In genomic region chr5:87329114-87329513, GRCh38 we compare ENCODE assay signal across 18 cellular contexts.
DNase-seq lines count a peak whose midpoint lies in the region; ATAC-seq, FAIRE-seq and TF ChIP-seq lines count a peak whose summit lies in the region.
"Had no signal": no experiment of that assay in that cellular context is flagged by ENCODE, and none has a peak within 500 bp of the region (broad histone marks: within the 10 kb centered on the region; RNA-seq: fewer than 3 reads in every experiment).

No MANE protein-coding gene starts in this region.

- H2BK120ac ChIP-seq in IMR-90 (ENCODE audit: low read depth, low read length) = no peak overlapping the region

- H3K9me1 ChIP-seq in IMR-90 (ENCODE audit: insufficient read depth, low read length) = no peaks in the 10 kb centered on the region; the same call in 1 of the 2 replicates

- no peaks in the 10 kb centered on the region for H3F3A ChIP-seq in neural progenitor cell (ENCODE audit: low read depth)

- peak overlapping the region; percentile 25; the same call in 1 of the 2 replicates for H3K14ac ChIP-seq in IMR-90 (replicated peaks; ENCODE audit: low read depth, low read length)

- DNase-seq in activated naive CD4-positive, alpha-beta T cell treated with anti-CD3 and anti-CD28 coated beads for 36 hours = no peak
- DNase-seq in IMR-90 = no peak
- DNase-seq in endodermal cell = no peak
- DNase-seq in neural progenitor cell (ENCODE audit: low spot score) = peak; percentile 2
- DNase-seq in urothelium cell line (ENCODE audit: low spot score) = no peak
- DNase-seq in NCI-H1417 treated with DMSO at 0.1 percent for 48 hours (lab: John Stamatoyannopoulos, UW) = no peak
- DNase-seq: Karpas-422, NCI-H1092, NCI-H1436, NCI-H187, NCI-H2081 treated with DMSO at 0.1 percent for 48 hours, NCI-H2171, NCI-H226, NCI-H510A had no signal

- no peak overlapping the region for H3K4me2 ChIP-seq in IMR-90 (ENCODE audit: low read depth, low read length)
- no peak overlapping the region for H3K4me2 ChIP-seq in neural progenitor cell

- peak overlapping the region in 1 of 2 experiments; percentile 51; a peak in 2 of 4 replicates for H4K8ac ChIP-seq in IMR-90 (ENCODE audit: low read depth in 2 of 2, low read length in 2 of 2)

- peaks cover 62% of the 10 kb centered on the region for H3K4me1 Mint-ChIP-seq in activated naive CD4-positive, alpha-beta T cell treated with anti-CD3 and anti-CD28 coated beads, Interleukin-2, amount 50 U/mL, for 24 hours
- H3K4me1 Mint-ChIP-seq in activated naive CD4-positive, alpha-beta T cell treated with anti-CD3 and anti-CD28 coated beads for 36 hours (ENCODE audit: low read depth) = peaks cover 46% of the 10 kb centered on the region
- H3K4me1 Mint-ChIP-seq in endodermal cell = no peaks in the 10 kb centered on the region
- no peaks in the 10 kb centered on the region for H3K4me1 Mint-ChIP-seq in neural progenitor cell

- peaks cover 12 to 41% of the 10 kb centered on the region in 2 experiments for H3K79me1 ChIP-seq in IMR-90 (ENCODE audit: low read depth in 1 of 2, low read length in 2 of 2)

- no peak overlapping the region for H3K18ac ChIP-seq in IMR-90 (ENCODE audit: low read depth, low read length)

- peaks cover 58% of the 10 kb centered on the region for H3K79me2 ChIP-seq in neural progenitor cell (ENCODE audit: low read depth)

- H2BK20ac ChIP-seq in IMR-90 (ENCODE audit: low read depth, low read length) = no peak overlapping the region

- no peak overlapping the region; the same call in 1 of the 2 replicates for H2AK5ac ChIP-seq in IMR-90 (ENCODE audit: low read depth, low read length)

- 100% methylated on average over 1 of the region's 6 CpGs; no CpG with 5 or more reads in 1 of the 2 experiments for WGBS in IMR-90 (ENCODE audit: extremely low coverage in 2 of 2, insufficient read length in 1 of 2), 2 experiments
- WGBS in endodermal cell (ENCODE audit: insufficient coverage in 1 of 2, insufficient read length in 1 of 2), 2 experiments = 97 to 100% methylated on average over 2 to 3 of the region's 6 CpGs

- peak overlapping the region; percentile 64 for H2BK5ac ChIP-seq in IMR-90 (ENCODE audit: low read depth, low read length, poor library complexity, severe bottlenecking)

- peaks cover 7% of the 10 kb centered on the region for H3K36me3 ChIP-seq in IMR-90 (ENCODE audit: control insufficient read depth, insufficient read depth, low read length)
- H3K36me3 ChIP-seq in endodermal cell (ENCODE audit: control insufficient read depth, insufficient read depth, low read length) = peaks cover 24% of the 10 kb centered on the region
- H3K36me3 ChIP-seq in neural progenitor cell = no peaks in the 10 kb centered on the region

- H2AFZ ChIP-seq in IMR-90 (replicated peaks; ENCODE audit: low read length, poor library complexity) (no peak overlapping the region), neural progenitor cell (replicated peaks) (no peak overlapping the region)

- intact Hi-C loops in activated naive CD4-positive, alpha-beta T cell treated with anti-CD3 and anti-CD28 coated beads for 36 hours (cut with micrococcal nuclease) = no loop called here
- intact Hi-C loops in IMR-90 (cut with micrococcal nuclease) = no loop called here

- no peak overlapping the region for H3K56ac ChIP-seq in IMR-90 (ENCODE audit: extremely low read depth, insufficient read depth, low read length)

- no peak overlapping the region for H3K4me3 ChIP-seq in IMR-90 (ENCODE audit: insufficient read depth, low read depth, low read length)
- H3K4me3 ChIP-seq in endodermal cell (ENCODE audit: low read length) = no peak overlapping the region
- no peak overlapping the region for H3K4me3 ChIP-seq in neural progenitor cell

- TF ChIP-seq POLR2A in IMR-90 (IDR thresholded peaks at IDR 0.05; ENCODE audit: low read depth, low read length) = no peak

- TF ChIP-seq RAD21 in IMR-90 (IDR thresholded peaks at IDR 0.05; ENCODE audit: low read length) = no peak

- no TSS peak for BruUV-seq in IMR-90 (replicated peaks; lab: Mats Ljungman, UMichigan)

- no peak for ATAC-seq in IMR-90 (ENCODE audit: low read depth)
- no peak for ATAC-seq in GM21723 (IDR thresholded peaks at IDR 0.05; ENCODE audit: unreplicated experiment)
- ATAC-seq: SK-N-SH treated with all-trans-retinoic acid at 6 μM for 48 hours had no signal

- H3K27me3 Mint-ChIP-seq in activated naive CD4-positive, alpha-beta T cell treated with anti-CD3 and anti-CD28 coated beads, Interleukin-2, amount 50 U/mL, for 24 hours = no peaks in the 10 kb centered on the region
- H3K27me3 Mint-ChIP-seq in activated naive CD4-positive, alpha-beta T cell treated with anti-CD3 and anti-CD28 coated beads for 36 hours (ENCODE audit: low read depth) = no peaks in the 10 kb centered on the region
- H3K27me3 Mint-ChIP-seq in endodermal cell (ENCODE audit: insufficient read depth) = no peaks in the 10 kb centered on the region
- no peaks in the 10 kb centered on the region for H3K27me3 Mint-ChIP-seq in neural progenitor cell (ENCODE audit: insufficient read depth, low read depth)

- H3K27ac Mint-ChIP-seq in activated naive CD4-positive, alpha-beta T cell treated with anti-CD3 and anti-CD28 coated beads, Interleukin-2, amount 50 U/mL, for 24 hours = peak overlapping the region; percentile 46
- H3K27ac Mint-ChIP-seq in activated naive CD4-positive, alpha-beta T cell treated with anti-CD3 and anti-CD28 coated beads for 36 hours = no peak overlapping the region
- H3K27ac Mint-ChIP-seq in endodermal cell = peak overlapping the region; percentile 26
- H3K27ac Mint-ChIP-seq in neural progenitor cell = no peak overlapping the region

- no peak overlapping the region for H4K5ac ChIP-seq in IMR-90 (ENCODE audit: low read depth, low read length)

- TF ChIP-seq CTCF in IMR-90 (conservative IDR thresholded peaks at IDR 0.05; ENCODE audit: low read depth, low read length) (no peak), endodermal cell (conservative IDR thresholded peaks at IDR 0.05) (no peak), neural progenitor cell (IDR thresholded peaks at IDR 0.05) (no peak)

- no peak overlapping the region for H2AK9ac ChIP-seq in IMR-90 (replicated peaks; ENCODE audit: low read depth, low read length, poor library complexity)

- peaks cover 2% of the 10 kb centered on the region for H3K36me3 Mint-ChIP-seq in activated naive CD4-positive, alpha-beta T cell treated with anti-CD3 and anti-CD28 coated beads, Interleukin-2, amount 50 U/mL, for 24 hours
- H3K36me3 Mint-ChIP-seq in activated naive CD4-positive, alpha-beta T cell treated with anti-CD3 and anti-CD28 coated beads for 36 hours (ENCODE audit: low read depth) = peaks cover 7% of the 10 kb centered on the region
- peaks cover 16% of the 10 kb centered on the region for H3K36me3 Mint-ChIP-seq in endodermal cell (ENCODE audit: low read depth)
- H3K36me3 Mint-ChIP-seq in neural progenitor cell = peaks cover 10% of the 10 kb centered on the region

- no peak overlapping the region; the same call in 2 of the 3 replicates for H2BK15ac ChIP-seq in IMR-90 (ENCODE audit: low read depth, low read length)

- H3K9ac ChIP-seq in IMR-90 (ENCODE audit: low read depth, low read length) = no peak overlapping the region
- no peak overlapping the region for H3K9ac ChIP-seq in endodermal cell (ENCODE audit: extremely low read depth, low read length, poor library complexity, severe bottlenecking)
- H3K9ac ChIP-seq in neural progenitor cell = no peak overlapping the region

- H3K4me3 Mint-ChIP-seq in activated naive CD4-positive, alpha-beta T cell treated with anti-CD3 and anti-CD28 coated beads, Interleukin-2, amount 50 U/mL, for 24 hours = no peak overlapping the region
- H3K4me3 Mint-ChIP-seq in activated naive CD4-positive, alpha-beta T cell treated with anti-CD3 and anti-CD28 coated beads for 36 hours = no peak overlapping the region
- H3K4me3 Mint-ChIP-seq in endodermal cell = no peak overlapping the region
- no peak overlapping the region for H3K4me3 Mint-ChIP-seq in neural progenitor cell

- peak overlapping the region; percentile 31; the same call in 1 of the 2 replicates for H3K4ac ChIP-seq in IMR-90 (ENCODE audit: low read depth, low read length)

- H4K20me1 ChIP-seq in IMR-90 (ENCODE audit: insufficient read depth, low read length) (peaks cover 7% of the 10 kb centered on the region; the same call in 1 of the 2 replicates), neural progenitor cell (ENCODE audit: low read depth) (no peaks in the 10 kb centered on the region)

- peaks cover 12% of the 10 kb centered on the region; the same call in 1 of the 2 replicates for H3K4me1 ChIP-seq in IMR-90 (ENCODE audit: control insufficient read depth, insufficient read depth, low read length)
- no peaks in the 10 kb centered on the region for H3K4me1 ChIP-seq in endodermal cell (ENCODE audit: control insufficient read depth, insufficient read depth, low read length)
- no peaks in the 10 kb centered on the region for H3K4me1 ChIP-seq in neural progenitor cell

- H4K91ac ChIP-seq in IMR-90 (ENCODE audit: insufficient read depth, low read depth, low read length) = peak overlapping the region; percentile 7; the same call in 1 of the 2 replicates

- CTCF ChIA-PET in activated naive CD4-positive, alpha-beta T cell treated with anti-CD3 and anti-CD28 coated beads for 36 hours (lab: Charles Lee) = interaction anchor here (0.6 kb wide), 1 partner anchor 1483 kb away, joined by 5 read pairs; no protein-coding TSS in a partner anchor
- CTCF ChIA-PET in IMR-90 (lab: Yijun Ruan, JAX) = no interaction called here

- POLR2A ChIA-PET in IMR-90 (lab: Charles Lee; ENCODE audit: unreplicated experiment) = interaction anchor here (0.7 kb wide), 1 partner anchor 248 kb away, joined by 24 read pairs; no protein-coding TSS in a partner anchor

- H3K27ac ChIP-seq in IMR-90 (ENCODE audit: insufficient read depth, low read length) (no peak overlapping the region), endodermal cell (ENCODE audit: low read depth, low read length) (no peak overlapping the region), neural progenitor cell (no peak overlapping the region)

- dilution Hi-C loops in IMR-90 (cut with HindIII; ENCODE audit: low sequenced_read_pairs, unreplicated experiment) = no loop called here

- H3K9me3 ChIP-seq in IMR-90 (ENCODE audit: control insufficient read depth, insufficient read depth, low read length) = no peaks in the 10 kb centered on the region
- H3K9me3 ChIP-seq in endodermal cell (ENCODE audit: control insufficient read depth, low read length) = no peaks in the 10 kb centered on the region
- no peaks in the 10 kb centered on the region for H3K9me3 ChIP-seq in neural progenitor cell (ENCODE audit: low read depth)

- H3K23ac ChIP-seq in IMR-90 (ENCODE audit: low read depth, low read length) = no peak overlapping the region

- H3K27me3 ChIP-seq in IMR-90 (ENCODE audit: control insufficient read depth, insufficient read depth, low read length) = no peaks in the 10 kb centered on the region
- H3K27me3 ChIP-seq in endodermal cell (ENCODE audit: control insufficient read depth, insufficient read depth, low read length, poor library complexity, severe bottlenecking) = no peaks in the 10 kb centered on the region
- H3K27me3 ChIP-seq in neural progenitor cell = no peaks in the 10 kb centered on the region

- in situ Hi-C loops in IMR-90 (cut with MboI; ENCODE audit: low sequenced_read_pairs) = no loop called here

- FAIRE-seq in urothelium cell line (lab: Jason Lieb, UNC) = no peak
- FAIRE-seq: GM18507 had no signal

- H3K9me3 Mint-ChIP-seq in activated naive CD4-positive, alpha-beta T cell treated with anti-CD3 and anti-CD28 coated beads, Interleukin-2, amount 50 U/mL, for 24 hours = no peaks in the 10 kb centered on the region
- no peaks in the 10 kb centered on the region for H3K9me3 Mint-ChIP-seq in activated naive CD4-positive, alpha-beta T cell treated with anti-CD3 and anti-CD28 coated beads for 36 hours
- H3K9me3 Mint-ChIP-seq in endodermal cell (no peaks in the 10 kb centered on the region), neural progenitor cell (no peaks in the 10 kb centered on the region)

Comparison
In these comparisons a context has a peak if more than half of its experiments do, and no peak if none do; other contexts are left out.
1. H3K27ac Mint-ChIP-seq: peak in activated naive CD4-positive, alpha-beta T cell treated with anti-CD3 and anti-CD28 coated beads, Interleukin-2, amount 50 U/mL, for 24 hours (single experiment) and endodermal cell (single experiment); none in activated naive CD4-positive, alpha-beta T cell treated with anti-CD3 and anti-CD28 coated beads for 36 hours (single experiment) and neural progenitor cell (single experiment).